ENCODE assay signal across 22 cellular contexts in genomic region chrX:111282141-111282540, GRCh38. TPM values are rescaled to one million over a fixed set of nuclear protein-coding genes. Genes with fewer than 3 reads are reported as not detected.
A peak's percentile ranks its signal among the peaks of the same experiment; 100 is the strongest.
DNase-seq lines count a peak whose midpoint lies in the region; FAIRE-seq and TF ChIP-seq lines count a peak whose summit lies in the region.
"Had no signal": no experiment of that assay in that cellular context is flagged by ENCODE, and none has a peak within 500 bp of the region (broad histone marks: within the 10 kb centered on the region; RNA-seq: fewer than 3 reads in every experiment).

No MANE protein-coding gene starts in this region.

- peak overlapping the region in 1 of 3 experiments; percentile 40 for H3K4me3 Mint-ChIP-seq in nephron
- H3K4me3 Mint-ChIP-seq: CD14-positive monocyte; CD4-positive, alpha-beta memory T cell; CD4-positive, CD25-positive, alpha-beta regulatory T cell; CD8-positive, alpha-beta memory T cell had no signal

- FAIRE-seq in D721Med (lab: Jason Lieb, UNC), result no peak
- FAIRE-seq: A204.1, GM12878, GM12892, GM18507 had no signal

- H3K27ac Mint-ChIP-seq in nephron, result peak overlapping the region; percentile 68 to 83 (median 74)
- H3K27ac Mint-ChIP-seq: CD14-positive monocyte; CD4-positive, alpha-beta memory T cell had no signal

- no peaks in the 10 kb centered on the region for H3K9me3 Mint-ChIP-seq in nephron
- H3K9me3 Mint-ChIP-seq: CD4-positive, alpha-beta memory T cell had no signal

- TF ChIP-seq CTCF in nephron (IDR thresholded peaks at IDR 0.05; ENCODE audit: unreplicated experiment in 3 of 3), result no peak
- TF ChIP-seq CTCF in D721Med (IDR thresholded peaks at IDR 0.05; ENCODE audit: insufficient read depth, missing control alignments), result no peak

- no peaks in the 10 kb centered on the region for H3K36me3 Mint-ChIP-seq in nephron (ENCODE audit: low read depth)
- H3K36me3 Mint-ChIP-seq: CD14-positive monocyte; CD4-positive, alpha-beta memory T cell; CD4-positive, CD25-positive, alpha-beta regulatory T cell; CD8-positive, alpha-beta memory T cell had no signal

- H3K27me3 Mint-ChIP-seq in nephron (ENCODE audit: low read depth), result no peaks in the 10 kb centered on the region
- H3K27me3 Mint-ChIP-seq: CD4-positive, CD25-positive, alpha-beta regulatory T cell; CD8-positive, alpha-beta memory T cell had no signal

- DNase-seq in myocyte (ENCODE audit: low read depth) (peak; percentile 17), NCI-H2081 (lab: John Stamatoyannopoulos, UW) (no peak), NCI-H748 treated with DMSO at 0.1 percent for 48 hours (lab: John Stamatoyannopoulos, UW) (no peak), D721Med (ENCODE audit: insufficient read length, low spot score) (no peak)
- DNase-seq: 8988T; ACHN; BE2C; C1 segment of cervical spinal cord; CD4-positive, alpha-beta memory T cell; CD4-positive, CD25-positive, alpha-beta regulatory T cell; CD8-positive, alpha-beta memory T cell; COR-L47; DMS79 treated with DMSO at 0.1 percent for 48 hours; GDM1 had no signal

- peaks cover 57% of the 10 kb centered on the region for H3K4me1 Mint-ChIP-seq in nephron
- H3K4me1 Mint-ChIP-seq: CD14-positive monocyte; CD4-positive, alpha-beta memory T cell; CD4-positive, CD25-positive, alpha-beta regulatory T cell; CD8-positive, alpha-beta memory T cell had no signal

RNA-seq across cellular contexts. Expression of gene CAPN6, which starts 11.9 kb away (rescaled TPM):
- total RNA-seq in myocyte, result 0.70 and 0.73 TPM in 2 replicates
- polyA plus RNA-seq in myocyte (2012), result 5.5 TPM
- total RNA-seq: CD4-positive, alpha-beta memory T cell; CD4-positive, CD25-positive, alpha-beta regulatory T cell; CD8-positive, alpha-beta memory T cell; G401; GM12878 had no signal
- polyA plus RNA-seq: AG04450; CD14-positive monocyte; CD4-positive, alpha-beta memory T cell; CD4-positive, CD25-positive, alpha-beta regulatory T cell; CD8-positive, alpha-beta memory T cell; GM12878 had no signal
